In genomic region chr11:66694732-66695207, GRCh38 we compare ENCODE assay signal across 8 cellular contexts. TPM values are rescaled to one million over a fixed set of nuclear protein-coding genes. Genes with fewer than 3 reads are reported as not detected.
DNase-seq lines count a peak whose midpoint lies in the region; ATAC-seq lines count a peak whose summit lies in the region.

No MANE protein-coding gene starts in this region.

- H3K4me1 ChIP-seq in HUES64 (ENCODE audit: insufficient read depth, low read length) = no peaks in the 10 kb centered on the region

- H3K27me3 Mint-ChIP-seq in activated CD8-positive, alpha-beta T cell treated with anti-CD3 and anti-CD28 coated beads, Interleukin-2, amount 10 ng/mL, durations not matched to agents 7 days and 5 days (ENCODE audit: low read depth) = no peaks in the 10 kb centered on the region
- H3K27me3 Mint-ChIP-seq in effector memory CD8-positive, alpha-beta T cell = peaks cover 0 to 17% of the 10 kb centered on the region in 2 donors

- no peaks in the 10 kb centered on the region for H3K36me3 Mint-ChIP-seq in activated CD8-positive, alpha-beta T cell treated with anti-CD3 and anti-CD28 coated beads, Interleukin-2, amount 10 ng/mL, durations not matched to agents 7 days and 5 days (ENCODE audit: low read depth)
- H3K36me3 Mint-ChIP-seq in effector memory CD8-positive, alpha-beta T cell (ENCODE audit: insufficient read depth) = peaks cover 8% of the 10 kb centered on the region

- H3K9me3 Mint-ChIP-seq in activated CD8-positive, alpha-beta T cell treated with anti-CD3 and anti-CD28 coated beads, Interleukin-2, amount 10 ng/mL, durations not matched to agents 7 days and 5 days (ENCODE audit: insufficient read depth) = no peaks in the 10 kb centered on the region
- no peaks in the 10 kb centered on the region for H3K9me3 Mint-ChIP-seq in effector memory CD8-positive, alpha-beta T cell

- peak; percentile 87 for ATAC-seq in activated CD8-positive, alpha-beta T cell treated with anti-CD3 and anti-CD28 coated beads, Interleukin-2, amount 10 ng/mL, durations not matched to agents 7 days and 5 days
- peak; percentile 97 for ATAC-seq in effector memory CD8-positive, alpha-beta T cell (replicated peaks)
- ATAC-seq in GM18519 (IDR thresholded peaks at IDR 0.05; ENCODE audit: low FRiP score, unreplicated experiment) = no peak

- no peak overlapping the region for H3K4me3 Mint-ChIP-seq in activated CD8-positive, alpha-beta T cell treated with anti-CD3 and anti-CD28 coated beads, Interleukin-2, amount 10 ng/mL, durations not matched to agents 7 days and 5 days
- no peak overlapping the region for H3K4me3 Mint-ChIP-seq in effector memory CD8-positive, alpha-beta T cell

- peak overlapping the region; percentile 7; the same call in 1 of the 2 replicates for H3K9ac ChIP-seq in HUES64 (ENCODE audit: low read depth, low read length)

- POLR2A ChIA-PET in activated CD8-positive, alpha-beta T cell treated with anti-CD3 and anti-CD28 coated beads, Interleukin-2, amount 10 ng/mL, durations not matched to agents 7 days and 5 days (lab: Charles Lee) = no interaction called here

- CTCF ChIA-PET in activated CD8-positive, alpha-beta T cell treated with anti-CD3 and anti-CD28 coated beads, Interleukin-2, amount 10 ng/mL, durations not matched to agents 7 days and 5 days (lab: Charles Lee) = interaction anchor here (0.6 to 2.3 kb wide), 16 partner anchors 9 to 541 kb away, joined by 3 to 30 read pairs (median 3); partner anchors contain the start of gene RCE1

- no peak overlapping the region for H3K4me3 ChIP-seq in HUES64 (ENCODE audit: low read length)

- H3K27ac ChIP-seq in HUES64 (ENCODE audit: low read depth, low read length) = no peak overlapping the region

- no peaks in the 10 kb centered on the region for H3K27me3 ChIP-seq in HUES64 (ENCODE audit: insufficient read depth, low read length)

- no peaks in the 10 kb centered on the region for H3K9me3 ChIP-seq in HUES64 (ENCODE audit: insufficient read depth, low read depth, low read length)

- H3K27ac Mint-ChIP-seq in activated CD8-positive, alpha-beta T cell treated with anti-CD3 and anti-CD28 coated beads, Interleukin-2, amount 10 ng/mL, durations not matched to agents 7 days and 5 days = no peak overlapping the region
- H3K27ac Mint-ChIP-seq in effector memory CD8-positive, alpha-beta T cell = no peak overlapping the region

- DNase-seq in EH (ENCODE audit: low read depth) (peak; percentile 97), NOMO-1 (lab: John Stamatoyannopoulos, UW; ENCODE audit: unreplicated experiment in 2 of 2) (peak; percentile 69 to 82), medulla oblongata (ENCODE audit: extremely low spot score) (peak; percentile 92)
- peak; percentile 83 for DNase-seq in activated CD8-positive, alpha-beta T cell treated with anti-CD3 and anti-CD28 coated beads, Interleukin-2, amount 10 ng/mL, durations not matched to agents 7 days and 5 days
- DNase-seq in effector memory CD8-positive, alpha-beta T cell = peak; percentile 81 to 83 (median 81)
- DNase-seq in stimulated activated CD8-positive, alpha-beta memory T cell treated with anti-CD3 and anti-CD28 coated beads, Interleukin-15, amount 100 ng/mL, for 4 hours (ENCODE audit: low read depth in 2 of 2) = peak; percentile 49 to 64

- 39% methylated on average over 6 of the region's 6 CpGs for WGBS in HUES64

- H3K4me1 Mint-ChIP-seq in activated CD8-positive, alpha-beta T cell treated with anti-CD3 and anti-CD28 coated beads, Interleukin-2, amount 10 ng/mL, durations not matched to agents 7 days and 5 days (ENCODE audit: low read depth) = no peaks in the 10 kb centered on the region
- H3K4me1 Mint-ChIP-seq in effector memory CD8-positive, alpha-beta T cell (ENCODE audit: low read depth in 2 of 2) = peaks cover 0 to 3% of the 10 kb centered on the region in 2 donors

- H3K36me3 ChIP-seq in HUES64 (ENCODE audit: insufficient read depth, low read length) = peaks cover 81% of the 10 kb centered on the region

RNA-seq across cellular contexts. Expression of gene RBM4B, which starts 17.1 kb away (rescaled TPM):
- polyA plus RNA-seq in HUES64 (2013, experiment 1 of 2) = 29.2 TPM
- polyA plus RNA-seq in HUES64 (2013, experiment 2 of 2) = 29.4 TPM
- 10 to 100 TPM; 18.7 to 21.5 TPM for total RNA-seq in activated CD8-positive, alpha-beta T cell treated with anti-CD3 and anti-CD28 coated beads, Interleukin-2, amount 10 ng/mL, durations not matched to agents 7 days and 5 days

RNA-seq across cellular contexts. Expression of gene SPTBN2, which starts 34.2 kb away (rescaled TPM):
- 26.6 TPM for polyA plus RNA-seq in HUES64 (2013, experiment 1 of 2)
- polyA plus RNA-seq in HUES64 (2013, experiment 2 of 2) = 23.0 TPM
- under 1 TPM in 1 of 2 experiments, not detected in 1; 0.31 TPM for total RNA-seq in activated CD8-positive, alpha-beta T cell treated with anti-CD3 and anti-CD28 coated beads, Interleukin-2, amount 10 ng/mL, durations not matched to agents 7 days and 5 days

RNA-seq across cellular contexts. Expression of gene RBM4, which starts 56.3 kb away (rescaled TPM):
- 170 TPM for polyA plus RNA-seq in HUES64 (2013, experiment 1 of 2)
- 152 TPM for polyA plus RNA-seq in HUES64 (2013, experiment 2 of 2)
- 100 to 1,000 TPM; 118 to 121 TPM for total RNA-seq in activated CD8-positive, alpha-beta T cell treated with anti-CD3 and anti-CD28 coated beads, Interleukin-2, amount 10 ng/mL, durations not matched to agents 7 days and 5 days
